2 cellular contexts compared by ENCODE assay signal in genomic region chr14:103576371-103577024, GRCh38.
TF ChIP-seq lines count a peak whose summit lies in the region.

No MANE protein-coding gene starts in this region.

TF ChIP-seq in HEK293, 187 proteins besides CTCF, POLR2A, EP300 and RAD21 (continues in another document):
- TF ChIP-seq, protein P1, sequence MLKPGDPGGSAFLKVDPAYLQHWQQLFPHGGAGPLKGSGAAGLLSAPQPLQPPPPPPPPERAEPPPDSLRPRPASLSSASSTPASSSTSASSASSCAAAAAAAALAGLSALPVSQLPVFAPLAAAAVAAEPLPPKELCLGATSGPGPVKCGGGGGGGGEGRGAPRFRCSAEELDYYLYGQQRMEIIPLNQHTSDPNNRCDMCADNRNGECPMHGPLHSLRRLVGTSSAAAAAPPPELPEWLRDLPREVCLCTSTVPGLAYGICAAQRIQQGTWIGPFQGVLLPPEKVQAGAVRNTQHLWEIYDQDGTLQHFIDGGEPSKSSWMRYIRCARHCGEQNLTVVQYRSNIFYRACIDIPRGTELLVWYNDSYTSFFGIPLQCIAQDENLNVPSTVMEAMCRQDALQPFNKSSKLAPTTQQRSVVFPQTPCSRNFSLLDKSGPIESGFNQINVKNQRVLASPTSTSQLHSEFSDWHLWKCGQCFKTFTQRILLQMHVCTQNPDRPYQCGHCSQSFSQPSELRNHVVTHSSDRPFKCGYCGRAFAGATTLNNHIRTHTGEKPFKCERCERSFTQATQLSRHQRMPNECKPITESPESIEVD (tag by site-specific recombination; IDR thresholded peaks at IDR 0.05) = peak; percentile 68; the same call in 1 of the 2 replicates
- TF ChIP-seq INSM2 (tag by site-specific recombination; IDR thresholded peaks at IDR 0.05) (no peak), ZNF175 (tag by site-specific recombination; IDR thresholded peaks at IDR 0.05) (no peak), ZNF449 (tag by site-specific recombination; IDR thresholded peaks at IDR 0.05) (peak; percentile 72; the same call in 1 of the 2 replicates), MEIS1 (CRISPR knock-in tag; IDR thresholded peaks at IDR 0.05; ENCODE audit: borderline replicate concordance) (no peak), ZBTB17 (tag by site-specific recombination; IDR thresholded peaks at IDR 0.05) (peak; percentile 95), ZNF132 (tag by site-specific recombination; IDR thresholded peaks at IDR 0.05; ENCODE audit: borderline replicate concordance) (no peak), ZNF426 (tag by site-specific recombination; IDR thresholded peaks at IDR 0.05) (no peak), ZNF169 (tag by site-specific recombination; IDR thresholded peaks at IDR 0.05) (no peak), TRIM28 (IDR thresholded peaks at IDR 0.05; ENCODE audit: borderline replicate concordance, low read length) (peak; percentile 69), KLF16 (tag by site-specific recombination; IDR thresholded peaks at IDR 0.05) (no peak), BCL11B (tag by site-specific recombination; IDR thresholded peaks at IDR 0.05; ENCODE audit: low read depth) (no peak), ZNF366 (tag by site-specific recombination; conservative IDR thresholded peaks at IDR 0.05) (0 out of 2 replicates have a peak, but pooled peaks have one; percentile 51), ZNF785 (tag by site-specific recombination; IDR thresholded peaks at IDR 0.05) (no peak), SP7 (tag by site-specific recombination; IDR thresholded peaks at IDR 0.05) (peak; percentile 66), PRDM4 (tag by site-specific recombination; IDR thresholded peaks at IDR 0.05) (no peak), TCF7L2 (IDR thresholded peaks at IDR 0.05; ENCODE audit: borderline replicate concordance, low read depth, low read length) (peak; percentile 54; the same call in 1 of the 2 replicates), ZBTB8A (tag by site-specific recombination; IDR thresholded peaks at IDR 0.05) (peak; percentile 90), ZNF792 (tag by site-specific recombination; IDR thresholded peaks at IDR 0.05) (no peak), ZNF324 (tag by site-specific recombination; IDR thresholded peaks at IDR 0.05) (no peak), ZNF214 (tag by site-specific recombination; IDR thresholded peaks at IDR 0.05; ENCODE audit: borderline replicate concordance) (no peak), FEZF1 (tag by site-specific recombination; IDR thresholded peaks at IDR 0.05) (peak; percentile 99), ZNF266 (tag by site-specific recombination; IDR thresholded peaks at IDR 0.05; ENCODE audit: low read depth) (no peak)
- TF ChIP-seq, protein P2, sequence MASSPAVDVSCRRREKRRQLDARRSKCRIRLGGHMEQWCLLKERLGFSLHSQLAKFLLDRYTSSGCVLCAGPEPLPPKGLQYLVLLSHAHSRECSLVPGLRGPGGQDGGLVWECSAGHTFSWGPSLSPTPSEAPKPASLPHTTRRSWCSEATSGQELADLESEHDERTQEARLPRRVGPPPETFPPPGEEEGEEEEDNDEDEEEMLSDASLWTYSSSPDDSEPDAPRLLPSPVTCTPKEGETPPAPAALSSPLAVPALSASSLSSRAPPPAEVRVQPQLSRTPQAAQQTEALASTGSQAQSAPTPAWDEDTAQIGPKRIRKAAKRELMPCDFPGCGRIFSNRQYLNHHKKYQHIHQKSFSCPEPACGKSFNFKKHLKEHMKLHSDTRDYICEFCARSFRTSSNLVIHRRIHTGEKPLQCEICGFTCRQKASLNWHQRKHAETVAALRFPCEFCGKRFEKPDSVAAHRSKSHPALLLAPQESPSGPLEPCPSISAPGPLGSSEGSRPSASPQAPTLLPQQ (tag by site-specific recombination; IDR thresholded peaks at IDR 0.05) = no peak

TF ChIP-seq in SK-N-SH, 30 proteins besides CTCF, POLR2A, EP300 and RAD21:
- TF ChIP-seq FOXJ3 (CRISPR knock-in tag; IDR thresholded peaks at IDR 0.05) (0 out of 2 replicates have a peak, but pooled peaks have one; percentile 57), SIN3A (IDR thresholded peaks at IDR 0.05; ENCODE audit: borderline replicate concordance, low read depth, low read length) (no peak), TAF1 (IDR thresholded peaks at IDR 0.05; ENCODE audit: borderline replicate concordance, low read depth, low read length) (no peak), TCF12 (IDR thresholded peaks at IDR 0.05) (0 out of 2 replicates have a peak, but pooled peaks have one; percentile 27), MXI1 (IDR thresholded peaks at IDR 0.05; ENCODE audit: low read depth, low read length) (peak; percentile 87), PBX3 (IDR thresholded peaks at IDR 0.05) (no peak), GATA2 (CRISPR knock-in tag; IDR thresholded peaks at IDR 0.05) (no peak), NFIC (IDR thresholded peaks at IDR 0.05; ENCODE audit: borderline replicate concordance) (peak; percentile 72), RXRA (IDR thresholded peaks at IDR 0.05; ENCODE audit: borderline replicate concordance, low read depth) (no peak), FOSL2 (IDR thresholded peaks at IDR 0.05; ENCODE audit: borderline replicate concordance, low read depth) (no peak), SMC3 (IDR thresholded peaks at IDR 0.05; ENCODE audit: low read depth, low read length) (peak; percentile 15; the same call in 1 of the 2 replicates)
- TF ChIP-seq, protein P3, sequence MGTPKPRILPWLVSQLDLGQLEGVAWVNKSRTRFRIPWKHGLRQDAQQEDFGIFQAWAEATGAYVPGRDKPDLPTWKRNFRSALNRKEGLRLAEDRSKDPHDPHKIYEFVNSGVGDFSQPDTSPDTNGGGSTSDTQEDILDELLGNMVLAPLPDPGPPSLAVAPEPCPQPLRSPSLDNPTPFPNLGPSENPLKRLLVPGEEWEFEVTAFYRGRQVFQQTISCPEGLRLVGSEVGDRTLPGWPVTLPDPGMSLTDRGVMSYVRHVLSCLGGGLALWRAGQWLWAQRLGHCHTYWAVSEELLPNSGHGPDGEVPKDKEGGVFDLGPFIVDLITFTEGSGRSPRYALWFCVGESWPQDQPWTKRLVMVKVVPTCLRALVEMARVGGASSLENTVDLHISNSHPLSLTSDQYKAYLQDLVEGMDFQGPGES (IDR thresholded peaks at IDR 0.05; ENCODE audit: low read depth, low read length) = no peak
- TF ChIP-seq, protein P4, sequence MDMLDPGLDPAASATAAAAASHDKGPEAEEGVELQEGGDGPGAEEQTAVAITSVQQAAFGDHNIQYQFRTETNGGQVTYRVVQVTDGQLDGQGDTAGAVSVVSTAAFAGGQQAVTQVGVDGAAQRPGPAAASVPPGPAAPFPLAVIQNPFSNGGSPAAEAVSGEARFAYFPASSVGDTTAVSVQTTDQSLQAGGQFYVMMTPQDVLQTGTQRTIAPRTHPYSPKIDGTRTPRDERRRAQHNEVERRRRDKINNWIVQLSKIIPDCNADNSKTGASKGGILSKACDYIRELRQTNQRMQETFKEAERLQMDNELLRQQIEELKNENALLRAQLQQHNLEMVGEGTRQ (IDR thresholded peaks at IDR 0.05; ENCODE audit: borderline replicate concordance, low read depth, low read length) = no peak
